In genomic region chr17:7563115-7563869, GRCh38 we compare ENCODE assay signal across 9 cellular contexts. TPM values are rescaled to one million over a fixed set of nuclear protein-coding genes. Genes with fewer than 3 reads are reported as not detected.
DNase-seq lines count a peak whose midpoint lies in the region; ATAC-seq and TF ChIP-seq lines count a peak whose summit lies in the region.
"Had no signal": no experiment of that assay in that cellular context is flagged by ENCODE, and none has a peak within 500 bp of the region (broad histone marks: within the 10 kb centered on the region; RNA-seq: fewer than 3 reads in every experiment).

No MANE protein-coding gene starts in this region.

- TF ChIP-seq CTCF in RWPE1 (conservative IDR thresholded peaks at IDR 0.05; ENCODE audit: low read depth), result no peak
- no peak for TF ChIP-seq CTCF in epithelial cell of proximal tubule (conservative IDR thresholded peaks at IDR 0.05; ENCODE audit: low read depth, low read length)
- TF ChIP-seq CTCF in GM20000 (IDR thresholded peaks at IDR 0.05; ENCODE audit: extremely low read depth, missing control alignments), result no peak

- peak overlapping the region; percentile 95 for H3K27ac ChIP-seq in RWPE1

- no peak for DNase-seq in activated CD4-positive, alpha-beta T cell treated with anti-CD3 and anti-CD28 coated beads for 36 hours
- DNase-seq in activated CD4-positive, alpha-beta T cell treated with anti-CD3 and anti-CD28 coated beads, Interleukin-2, amount 50 U/mL, for 48 hours, result no peak
- DNase-seq in RWPE1 (ENCODE audit: low spot score), result no peak
- DNase-seq in epithelial cell of proximal tubule (ENCODE audit: low read depth), result no peak
- DNase-seq in skeletal muscle cell (ENCODE audit: low read depth), result no peak
- no peak for DNase-seq in GM20000 (ENCODE audit: low spot score)
- no peak for DNase-seq in activated effector memory CD4-positive, alpha-beta T cell treated with Interleukin-2 at 50 U/mL for 16 hours
- DNase-seq: occipital lobe had no signal

- H3K4me3 Mint-ChIP-seq in activated CD4-positive, alpha-beta T cell treated with anti-CD3 and anti-CD28 coated beads for 36 hours, result peak overlapping the region; percentile 79

- H3K27me3 Mint-ChIP-seq in activated CD4-positive, alpha-beta T cell treated with anti-CD3 and anti-CD28 coated beads for 36 hours, result no peaks in the 10 kb centered on the region

- H3K4me1 Mint-ChIP-seq in activated CD4-positive, alpha-beta T cell treated with anti-CD3 and anti-CD28 coated beads for 36 hours, result peaks cover 44% of the 10 kb centered on the region

- H3K9me3 Mint-ChIP-seq in activated CD4-positive, alpha-beta T cell treated with anti-CD3 and anti-CD28 coated beads for 36 hours (ENCODE audit: low read depth), result no peaks in the 10 kb centered on the region

- H3K27ac Mint-ChIP-seq in activated CD4-positive, alpha-beta T cell treated with anti-CD3 and anti-CD28 coated beads for 36 hours, result peak overlapping the region; percentile 90

- CTCF ChIA-PET in activated CD4-positive, alpha-beta T cell treated with anti-CD3 and anti-CD28 coated beads for 36 hours (lab: Charles Lee), result no interaction called here
- CTCF ChIA-PET in RWPE1 (lab: Yijun Ruan, JAX), result interaction anchor here (0.5 kb wide), 1 partner anchor 126 kb away, joined by 3 read pairs; no protein-coding TSS in a partner anchor

- H3K4me3 ChIP-seq in epithelial cell of proximal tubule (ENCODE audit: low read depth, low read length), result peak overlapping the region; percentile 89
- H3K4me3 ChIP-seq in skeletal muscle cell (ENCODE audit: low read depth, low read length), result peak overlapping the region; percentile 87

- POLR2A ChIA-PET in activated CD4-positive, alpha-beta T cell treated with anti-CD3 and anti-CD28 coated beads for 36 hours (lab: Charles Lee), result interaction anchor here (0.8 kb wide), 1 partner anchor 13 kb away, joined by 3 read pairs; no protein-coding TSS in a partner anchor
- POLR2A ChIA-PET in RWPE1 (lab: Yijun Ruan, JAX; ENCODE audit: low non-redundant PET), result no interaction called here

- intact Hi-C loops in activated CD4-positive, alpha-beta T cell treated with anti-CD3 and anti-CD28 coated beads for 36 hours (cut with DNase I, micrococcal nuclease), result no loop called here

- no peak for ATAC-seq in activated CD4-positive, alpha-beta T cell treated with anti-CD3 and anti-CD28 coated beads for 36 hours
- no peak for ATAC-seq in HG03521 (IDR thresholded peaks at IDR 0.05; ENCODE audit: unreplicated experiment)

- peaks cover 35% of the 10 kb centered on the region for H3K36me3 Mint-ChIP-seq in activated CD4-positive, alpha-beta T cell treated with anti-CD3 and anti-CD28 coated beads for 36 hours (ENCODE audit: low read depth)

RNA-seq across cellular contexts. Expression of gene SENP3, which starts 1.6 kb away (rescaled TPM):
- total RNA-seq in activated CD4-positive, alpha-beta T cell treated with anti-CD3 and anti-CD28 coated beads for 36 hours, result 10 to 100 TPM; 59.0 to 78.9 TPM
- 62.9 and 113 TPM in 2 replicates for total RNA-seq in epithelial cell of proximal tubule

RNA-seq across cellular contexts. Expression of gene TNFSF13, which starts 4.7 kb away (rescaled TPM):
- total RNA-seq in activated CD4-positive, alpha-beta T cell treated with anti-CD3 and anti-CD28 coated beads for 36 hours, result 1 to 10 TPM; 1.8 to 2.5 TPM
- total RNA-seq in epithelial cell of proximal tubule, result 5.2 and 6.4 TPM in 2 replicates

RNA-seq across cellular contexts. Expression of gene TNFSF12, which starts 14.4 kb away (rescaled TPM):
- total RNA-seq in activated CD4-positive, alpha-beta T cell treated with anti-CD3 and anti-CD28 coated beads for 36 hours, result 10 to 100 TPM; 10.9 to 13.7 TPM
- 25.2 and 31.8 TPM in 2 replicates for total RNA-seq in epithelial cell of proximal tubule

RNA-seq across cellular contexts. Expression of gene CD68, which starts 16.1 kb away (rescaled TPM):
- total RNA-seq in activated CD4-positive, alpha-beta T cell treated with anti-CD3 and anti-CD28 coated beads for 36 hours, result 10 to 100 TPM in 1 of 2 experiments, 1 to 10 TPM in 1; 9.2 to 13.7 TPM
- 10.7 and 16.7 TPM in 2 replicates for total RNA-seq in epithelial cell of proximal tubule

RNA-seq across cellular contexts. Expression of gene MPDU1, which starts 20.4 kb away (rescaled TPM):
- 10 to 100 TPM; 51.7 to 77.0 TPM for total RNA-seq in activated CD4-positive, alpha-beta T cell treated with anti-CD3 and anti-CD28 coated beads for 36 hours
- 236 and 272 TPM in 2 replicates for total RNA-seq in epithelial cell of proximal tubule
